Comparison of ENCODE assay signal across 18 cellular contexts in the genomic region with DNA sequence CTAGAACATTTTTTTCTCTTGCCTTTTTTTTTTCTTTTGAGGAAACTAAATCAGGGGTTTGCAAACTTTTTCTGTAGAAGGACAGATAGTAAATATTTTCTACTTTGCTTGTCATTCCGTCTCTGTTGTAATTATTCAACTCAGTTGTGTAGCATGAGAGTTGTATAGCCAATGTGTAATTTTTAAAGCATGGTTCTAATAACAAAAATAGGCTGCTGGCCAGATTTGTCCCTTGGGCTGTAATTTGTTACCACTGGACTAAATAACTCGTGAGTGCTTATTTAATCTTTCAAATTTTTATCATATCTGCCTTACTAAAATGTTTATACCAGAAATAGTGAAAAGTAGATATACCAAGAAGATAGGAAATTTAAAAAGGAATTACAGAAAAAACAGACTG. TPM values are rescaled to one million over a fixed set of nuclear protein-coding genes. Genes with fewer than 3 reads are reported as not detected.
"Had no signal": no experiment of that assay in that cellular context is flagged by ENCODE, and none has a peak within 500 bp of the region (broad histone marks: within the 10 kb centered on the region; RNA-seq: fewer than 3 reads in every experiment).

No MANE protein-coding gene starts in this region.

- H3K27ac ChIP-seq: left lung, neutrophil, skin epidermis, testis, upper lobe of left lung had no signal

- H3K4me3 ChIP-seq: left lung, mucosa of descending colon, skin epidermis, testis, upper lobe of left lung had no signal

- H3K9me3 ChIP-seq: neutrophil, testis had no signal

- H3K27me3 ChIP-seq: left lung, neutrophil, testis, upper lobe of left lung had no signal

- DNase-seq: activated CD4-positive, alpha-beta T cell treated with anti-CD3 and anti-CD28 coated beads, Interleukin-2, amount 50 U/mL, for 1 hour; activated naive CD8-positive, alpha-beta T cell treated with anti-CD3 and anti-CD28 coated beads for 36 hours; cerebellar nuclear complex; endodermal cell; hippocampal formation; kidney; left lung; mammary epithelial cell; mucosa of descending colon; natural killer cell; posterior cingulate gyrus; retina; T-helper 9 cell; testis; upper lobe of left lung had no signal

- ATAC-seq: left lung, mucosa of descending colon, natural killer cell had no signal

- H3K36me3 ChIP-seq: left lung, neutrophil, upper lobe of left lung had no signal

- H3K4me1 ChIP-seq: left lung, testis, upper lobe of left lung had no signal

RNA-seq across cellular contexts. Expression of gene CCDC148, which starts 43.0 kb away (rescaled TPM):
- total RNA-seq: activated CD8-positive, alpha-beta memory T cell treated with anti-CD3 and anti-CD28 coated beads for 36 hours; activated naive CD8-positive, alpha-beta T cell treated with anti-CD3 and anti-CD28 coated beads for 36 hours; natural killer cell had no signal
